18 cellular contexts compared by ENCODE assay signal in the genomic region with DNA sequence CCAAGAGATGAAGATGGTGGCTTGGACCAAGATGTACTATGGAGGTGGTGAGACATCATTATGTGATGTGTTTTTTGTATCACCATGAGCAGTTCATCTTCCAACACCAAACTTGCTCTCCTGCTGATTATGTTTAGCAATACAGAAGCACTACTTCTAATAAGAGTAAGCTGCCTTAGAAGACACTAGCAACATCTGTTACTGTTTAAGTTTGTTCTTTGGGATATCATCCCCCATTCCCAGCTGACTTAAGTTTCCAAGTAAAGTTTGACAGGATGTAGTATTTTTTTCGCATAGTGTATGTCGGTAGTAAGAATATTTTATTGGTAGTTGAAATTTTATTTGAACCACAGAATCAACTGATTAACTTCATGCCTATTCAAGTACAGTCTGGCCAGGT.
A peak's percentile ranks its signal among the peaks of the same experiment; 100 is the strongest.
DNase-seq lines count a peak whose midpoint lies in the region; ATAC-seq and TF ChIP-seq lines count a peak whose summit lies in the region.
"Had no signal": no experiment of that assay in that cellular context is flagged by ENCODE, and none has a peak within 500 bp of the region (broad histone marks: within the 10 kb centered on the region; RNA-seq: fewer than 3 reads in every experiment).

No MANE protein-coding gene starts in this region.

- H3K9me3 ChIP-seq in RWPE2 (ENCODE audit: severe bottlenecking) (no peaks in the 10 kb centered on the region), smooth muscle cell (replicated peaks; ENCODE audit: low read depth) (no peaks in the 10 kb centered on the region)
- H3K9me3 ChIP-seq: transverse colon had no signal

- H3K27me3 ChIP-seq in RWPE2 (ENCODE audit: insufficient read depth, poor library complexity, severe bottlenecking) (no peaks in the 10 kb centered on the region), smooth muscle cell (ENCODE audit: low read depth) (no peaks in the 10 kb centered on the region)
- H3K27me3 ChIP-seq: transverse colon had no signal

- H3K79me2 ChIP-seq in smooth muscle cell (ENCODE audit: low read depth) = peaks cover 10% of the 10 kb centered on the region

- peaks cover 30% of the 10 kb centered on the region for H3K36me3 ChIP-seq in RWPE2 (ENCODE audit: low read depth)
- H3K36me3 ChIP-seq in smooth muscle cell (ENCODE audit: low read depth) = no peaks in the 10 kb centered on the region
- H3K36me3 ChIP-seq: transverse colon had no signal

- no peak for TF ChIP-seq CTCF in RWPE2 (IDR thresholded peaks at IDR 0.05; ENCODE audit: poor library complexity, severe bottlenecking)
- no peak for TF ChIP-seq CTCF in fibroblast of mammary gland (conservative IDR thresholded peaks at IDR 0.05; ENCODE audit: control insufficient read depth, insufficient read depth, low read depth, low read length)
- TF ChIP-seq CTCF in smooth muscle cell (IDR thresholded peaks at IDR 0.05; ENCODE audit: borderline replicate concordance, insufficient read depth, poor library complexity, severe bottlenecking) = no peak

- peaks cover 10% of the 10 kb centered on the region for H4K20me1 ChIP-seq in smooth muscle cell (ENCODE audit: low read depth)

- H3K4me3 ChIP-seq in RWPE2 (ENCODE audit: severe bottlenecking) (no peak overlapping the region), fibroblast of mammary gland (ENCODE audit: control insufficient read depth, low read depth, low read length) (no peak overlapping the region), smooth muscle cell (no peak overlapping the region)
- H3K4me3 ChIP-seq: K562, transverse colon had no signal

- DNase-seq in GM04503 (ENCODE audit: low read depth) (peak; percentile 37), RWPE2 (ENCODE audit: low spot score) (no peak), fibroblast of mammary gland (ENCODE audit: low read depth) (peak; percentile 91), smooth muscle cell (lab: John Stamatoyannopoulos, UW; ENCODE audit: unreplicated experiment) (no peak), T-helper 9 cell (no peak)
- DNase-seq in activated T-cell treated with anti-CD3 and anti-CD28 coated beads, Interleukin-2, amount 50 U/mL, for 48 hours = no peak
- DNase-seq: activated CD8-positive, alpha-beta T cell treated with anti-CD3 and anti-CD28 coated beads for 36 hours; amniotic stem cell; erythroblast; left cardiac atrium; mesendoderm; NCI-H1436 treated with DMSO at 0.1 percent for 48 hours; NCI-H2171; nucleus accumbens; retina; transverse colon had no signal

- peaks cover 6% of the 10 kb centered on the region for H3F3A ChIP-seq in smooth muscle cell (ENCODE audit: low read depth)

- no peak overlapping the region for H3K9ac ChIP-seq in smooth muscle cell (ENCODE audit: low read depth)

- H3K27ac ChIP-seq in RWPE2 (ENCODE audit: poor library complexity, severe bottlenecking) (peak overlapping the region; percentile 10), smooth muscle cell (ENCODE audit: low read depth) (peak overlapping the region; percentile 77)
- H3K27ac ChIP-seq: transverse colon had no signal

- ATAC-seq in RWPE2 (ENCODE audit: low read depth) (no peak), HG03045 (IDR thresholded peaks at IDR 0.05; ENCODE audit: unreplicated experiment) (no peak)
- ATAC-seq: activated CD8-positive, alpha-beta T cell treated with anti-CD3 and anti-CD28 coated beads for 36 hours; K562; left cardiac atrium had no signal

- H3K4me1 ChIP-seq in RWPE2 (ENCODE audit: insufficient read depth, poor library complexity, severe bottlenecking) (peaks cover 10% of the 10 kb centered on the region), smooth muscle cell (ENCODE audit: low read depth) (peaks cover 14% of the 10 kb centered on the region)
- H3K4me1 ChIP-seq: transverse colon had no signal

- 61% methylated on average over 2 of the region's 2 CpGs for WGBS in smooth muscle cell (ENCODE audit: low lambda C conversion rate)

- H2AFZ ChIP-seq in smooth muscle cell (ENCODE audit: low read depth) = no peak overlapping the region

- peak overlapping the region; percentile 72 for H3K4me2 ChIP-seq in smooth muscle cell

Comparison
In these comparisons a context has a peak if more than half of its experiments do, and no peak if none do; other contexts are left out.
1. DNase-seq: peak in GM04503 (single experiment) and fibroblast of mammary gland (single experiment); none in RWPE2 (single experiment), smooth muscle cell (single experiment), T-helper 9 cell (single experiment) and activated T-cell treated with anti-CD3 and anti-CD28 coated beads, Interleukin-2, amount 50 U/mL, for 48 hours (0 of 2).